1 cellular context compared by ENCODE assay signal in the genomic region with DNA sequence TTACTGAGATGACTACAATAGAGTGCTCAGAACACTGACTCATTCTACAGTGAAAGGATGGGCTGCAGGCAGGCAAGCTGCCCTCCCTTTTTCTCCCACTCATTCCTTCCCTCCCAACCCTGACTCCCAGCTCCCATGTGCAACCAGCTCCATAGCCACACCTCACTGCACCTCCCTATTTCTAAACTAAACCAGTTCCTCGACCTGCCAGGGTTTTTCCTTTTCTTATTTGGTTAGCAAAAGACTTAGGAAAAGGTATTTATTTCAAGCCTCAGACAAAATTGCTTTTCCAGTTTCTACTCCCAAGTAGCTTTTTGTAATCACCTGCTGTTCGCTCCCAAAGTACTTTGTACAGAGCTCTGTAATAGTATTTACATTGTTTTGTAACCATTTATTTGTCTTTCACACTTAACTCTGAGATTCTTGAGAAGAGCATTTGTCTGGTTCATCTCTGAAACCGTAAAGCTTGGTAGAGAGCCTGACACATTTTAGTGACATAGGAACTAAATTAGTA.
TF ChIP-seq lines count a peak whose summit lies in the region.

No MANE protein-coding gene starts in this region.

TF ChIP-seq in endothelial cell of umbilical vein, 7 proteins besides CTCF, POLR2A, EP300 and RAD21 (continued from another document):
- peak; percentile 8 for TF ChIP-seq FOS (IDR thresholded peaks at IDR 0.05; ENCODE audit: borderline replicate concordance, insufficient read depth, low read length)
TF ChIP-seq in endothelial cell of umbilical vein: peak in this region for 1.
